8 cellular contexts compared by ENCODE assay signal in the genomic region with DNA sequence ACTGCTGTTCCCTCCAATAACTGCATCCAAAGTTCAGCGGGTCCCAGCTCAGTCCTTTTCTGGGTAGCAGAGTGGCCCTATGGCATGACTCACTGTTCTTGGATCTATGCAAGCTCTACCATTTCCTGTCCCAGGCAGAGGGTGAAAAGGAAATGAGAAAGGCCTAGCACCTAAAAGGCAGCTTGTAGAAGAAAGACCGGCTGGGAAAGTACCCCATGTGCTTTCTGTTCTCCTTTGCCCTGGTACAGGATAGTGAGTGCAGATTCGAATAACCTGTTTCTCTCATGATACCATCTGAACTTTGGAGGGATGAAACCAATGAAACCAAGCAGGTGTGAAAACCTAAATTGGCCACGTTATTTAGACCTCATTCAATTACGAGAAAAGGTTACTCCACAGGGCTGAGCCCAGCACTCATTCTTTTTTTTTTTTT. TPM values are rescaled to one million over a fixed set of nuclear protein-coding genes. Genes with fewer than 3 reads are reported as not detected.
DNase-seq lines count a peak whose midpoint lies in the region; ATAC-seq, FAIRE-seq and TF ChIP-seq lines count a peak whose summit lies in the region.

No MANE protein-coding gene starts in this region.

- H3K4me3 ChIP-seq in endothelial cell of umbilical vein (replicated peaks in 1 of 3; ENCODE audit: insufficient read depth in 1 of 3, low read depth in 1 of 3, low read length in 3 of 3): no peak overlapping the region

- no peaks in the 10 kb centered on the region for H4K20me1 ChIP-seq in endothelial cell of umbilical vein (replicated peaks; ENCODE audit: control insufficient read depth, extremely low read depth, insufficient read depth, low read length)

- H2AFZ ChIP-seq in endothelial cell of umbilical vein (ENCODE audit: low read depth, low read length): no peak overlapping the region

- CTCF ChIA-PET in endothelial cell of umbilical vein (lab: Charles Lee): interaction anchor here (1.0 to 1.3 kb wide), 5 partner anchors 8 to 28 kb away, joined by 3 to 6 read pairs (median 3); no protein-coding TSS in a partner anchor

- no peak for TF ChIP-seq POLR2A in endothelial cell of umbilical vein (IDR thresholded peaks at IDR 0.05; ENCODE audit: low read depth, low read length)

- no peaks in the 10 kb centered on the region for H3K9me1 ChIP-seq in endothelial cell of umbilical vein (replicated peaks; ENCODE audit: control insufficient read depth, extremely low read depth, insufficient read depth, low read length)

- H3K9me3 ChIP-seq in endothelial cell of umbilical vein (replicated peaks; ENCODE audit: control insufficient read depth, insufficient read depth, low read length): no peaks in the 10 kb centered on the region

- peak; percentile 88 for ATAC-seq in GM21360 (IDR thresholded peaks at IDR 0.05; ENCODE audit: unreplicated experiment)
- ATAC-seq in HG03558 (IDR thresholded peaks at IDR 0.05; ENCODE audit: extremely low read depth, unreplicated experiment): peak; percentile 80

- peaks cover 9% of the 10 kb centered on the region for H3K4me1 ChIP-seq in endothelial cell of umbilical vein (ENCODE audit: control insufficient read depth, extremely low read depth, insufficient read depth, low read length)

- TF ChIP-seq CTCF in endothelial cell of umbilical vein (IDR thresholded peaks at IDR 0.05; ENCODE audit: extremely low read depth in 1 of 2, insufficient read depth in 1 of 2, low read depth in 1 of 2, low read length in 2 of 2): no peak

- POLR2A ChIA-PET in endothelial cell of umbilical vein (lab: Charles Lee): interaction anchor here (1.1 kb wide), 1 partner anchor 43 kb away, joined by 3 read pairs; no protein-coding TSS in a partner anchor

- BruUV-seq in endothelial cell of umbilical vein (replicated peaks; lab: Mats Ljungman, UMichigan): no TSS peak

- H3K27ac ChIP-seq in endothelial cell of umbilical vein (ENCODE audit: insufficient read depth, low read depth, low read length): peak overlapping the region; percentile 12

- no peak overlapping the region for H3K9ac ChIP-seq in endothelial cell of umbilical vein (replicated peaks; ENCODE audit: extremely low read depth, insufficient read depth, low read length)

- no peaks in the 10 kb centered on the region for H3K27me3 ChIP-seq in endothelial cell of umbilical vein (ENCODE audit: control insufficient read depth in 2 of 2, insufficient read depth in 2 of 2, low read length in 2 of 2)

- H3K4me2 ChIP-seq in endothelial cell of umbilical vein (ENCODE audit: insufficient read depth, low read length): peak overlapping the region; percentile 21

- no peaks in the 10 kb centered on the region for H3K79me2 ChIP-seq in endothelial cell of umbilical vein (ENCODE audit: control insufficient read depth, insufficient read depth, low read length)

- intact Hi-C loops in endothelial cell of umbilical vein (cut with micrococcal nuclease): no loop called here

- DNase-seq in CD1c-positive myeloid dendritic cell (ENCODE audit: extremely low spot score) (peak; percentile 92), endothelial cell of umbilical vein (ENCODE audit: low read depth, low spot score) (peak; percentile 64), cerebellar nuclear complex (lab: John Stamatoyannopoulos, UW) (no peak), SHP77 (lab: John Stamatoyannopoulos, UW) (no peak)
- peak; percentile 50 for DNase-seq in activated CD4-positive, CD25-positive, alpha-beta regulatory T cell treated with anti-CD3 and anti-CD28 coated beads, Interleukin-2, amount 50 U/mL, for 72 hours
- DNase-seq in stimulated activated CD8-positive, alpha-beta memory T cell treated with anti-CD3 and anti-CD28 coated beads, Interleukin-15, amount 100 ng/mL, for 1 hour (ENCODE audit: low read depth): peak; percentile 37

- dilution Hi-C loops in endothelial cell of umbilical vein (cut with MboI; ENCODE audit: extremely low pct_ligation_motif_present, low sequenced_read_pairs): no loop called here

- FAIRE-seq in endothelial cell of umbilical vein (lab: Jason Lieb, UNC): peak; percentile 97

- peaks cover 0 to 9% of the 10 kb centered on the region in 2 experiments for H3K36me3 ChIP-seq in endothelial cell of umbilical vein (ENCODE audit: control insufficient read depth in 2 of 2, extremely low read depth in 1 of 2, insufficient read depth in 2 of 2, low read length in 2 of 2)

TF ChIP-seq in endothelial cell of umbilical vein, 7 proteins besides CTCF, POLR2A, EP300 and RAD21:
- TF ChIP-seq POLR2AphosphoS5 (IDR thresholded peaks at IDR 0.05; ENCODE audit: insufficient read depth, low read depth, low read length) (peak; percentile 22), EZH2 (IDR thresholded peaks at IDR 0.05; ENCODE audit: borderline replicate concordance, low read depth, low read length, severe bottlenecking) (no peak), FOS (IDR thresholded peaks at IDR 0.05; ENCODE audit: borderline replicate concordance, insufficient read depth, low read length) (peak; percentile 67), JUN (IDR thresholded peaks at IDR 0.05; ENCODE audit: borderline replicate concordance, insufficient read depth, insufficient read length, low read depth) (peak; percentile 52)
- TF ChIP-seq, protein P1, sequence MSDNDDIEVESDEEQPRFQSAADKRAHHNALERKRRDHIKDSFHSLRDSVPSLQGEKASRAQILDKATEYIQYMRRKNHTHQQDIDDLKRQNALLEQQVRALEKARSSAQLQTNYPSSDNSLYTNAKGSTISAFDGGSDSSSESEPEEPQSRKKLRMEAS (IDR thresholded peaks at IDR 0.05; ENCODE audit: insufficient read depth, insufficient read length): no peak

RNA-seq across cellular contexts. Expression of a gene that starts 12.7 kb away (rescaled TPM):
- 11.8 and 13.2 TPM in 2 replicates for total RNA-seq in endothelial cell of umbilical vein
- 2.7 TPM in 2 replicates for polyA plus RNA-seq in endothelial cell of umbilical vein
- polyA plus RNA-seq in endothelial cell of umbilical vein (2011; cell fraction: cytosol; rRNA removed): 4.3 and 4.5 TPM in 2 replicates
- polyA plus RNA-seq in endothelial cell of umbilical vein (2011; cell fraction: nucleus; rRNA removed): 2.4 and 3.0 TPM in 2 replicates
- polyA plus RNA-seq in endothelial cell of umbilical vein (2012): 2.5 and 4.2 TPM in 2 replicates
- 6.2 and 7.7 TPM in 2 replicates for polyA minus RNA-seq in endothelial cell of umbilical vein
- 22.3 TPM for polyA minus RNA-seq in endothelial cell of umbilical vein (2011; cell fraction: cytosol; rRNA and poly(A)+ RNA removed)
- polyA minus RNA-seq in endothelial cell of umbilical vein (2011; cell fraction: nucleus; rRNA and poly(A)+ RNA removed): 3.2 and 5.0 TPM in 2 replicates

RNA-seq across cellular contexts. Expression of a gene that starts 15.0 kb away (rescaled TPM):
- 0.22 and 0.37 TPM in 2 replicates for total RNA-seq in endothelial cell of umbilical vein
- 0.10 and 0.19 TPM in 2 replicates for polyA plus RNA-seq in endothelial cell of umbilical vein
- 0.08 and 0.15 TPM in 2 replicates for polyA plus RNA-seq in endothelial cell of umbilical vein (2011; cell fraction: cytosol; rRNA removed)
- polyA plus RNA-seq in endothelial cell of umbilical vein (2011; cell fraction: nucleus; rRNA removed): 0.10 and 0.14 TPM in 2 replicates
- 0.41 TPM in 1 of 2 replicates, not detected in the other for polyA plus RNA-seq in endothelial cell of umbilical vein (2012)
- 0.70 TPM in 1 of 2 replicates, not detected in the other for polyA minus RNA-seq in endothelial cell of umbilical vein
- polyA minus RNA-seq in endothelial cell of umbilical vein (2011; cell fraction: cytosol; rRNA and poly(A)+ RNA removed): 42.4 TPM
- not detected in 2 replicates for polyA minus RNA-seq in endothelial cell of umbilical vein (2011; cell fraction: nucleus; rRNA and poly(A)+ RNA removed)

RNA-seq across cellular contexts. Expression of a gene that starts 42.4 kb away (rescaled TPM):
- 54.0 and 62.2 TPM in 2 replicates for total RNA-seq in endothelial cell of umbilical vein
- 105 and 148 TPM in 2 replicates for polyA plus RNA-seq in endothelial cell of umbilical vein
- polyA plus RNA-seq in endothelial cell of umbilical vein (2011; cell fraction: cytosol; rRNA removed): 58.1 and 73.4 TPM in 2 replicates
- polyA plus RNA-seq in endothelial cell of umbilical vein (2011; cell fraction: nucleus; rRNA removed): 19.0 and 22.6 TPM in 2 replicates
- polyA plus RNA-seq in endothelial cell of umbilical vein (2012): 41.7 and 65.4 TPM in 2 replicates
- 18.8 and 21.5 TPM in 2 replicates for polyA minus RNA-seq in endothelial cell of umbilical vein
- polyA minus RNA-seq in endothelial cell of umbilical vein (2011; cell fraction: cytosol; rRNA and poly(A)+ RNA removed): 52.3 TPM
- 8.3 and 10.8 TPM in 2 replicates for polyA minus RNA-seq in endothelial cell of umbilical vein (2011; cell fraction: nucleus; rRNA and poly(A)+ RNA removed)

RNA-seq across cellular contexts. Expression of a gene that starts 42.6 kb away (rescaled TPM):
- 247 and 254 TPM in 2 replicates for total RNA-seq in endothelial cell of umbilical vein
- polyA plus RNA-seq in endothelial cell of umbilical vein: 315 and 359 TPM in 2 replicates
- polyA plus RNA-seq in endothelial cell of umbilical vein (2011; cell fraction: cytosol; rRNA removed): 243 and 274 TPM in 2 replicates
- polyA plus RNA-seq in endothelial cell of umbilical vein (2011; cell fraction: nucleus; rRNA removed): 115 and 129 TPM in 2 replicates
- 230 and 275 TPM in 2 replicates for polyA plus RNA-seq in endothelial cell of umbilical vein (2012)
- polyA minus RNA-seq in endothelial cell of umbilical vein: 113 and 128 TPM in 2 replicates
- polyA minus RNA-seq in endothelial cell of umbilical vein (2011; cell fraction: cytosol; rRNA and poly(A)+ RNA removed): 62.4 TPM
- polyA minus RNA-seq in endothelial cell of umbilical vein (2011; cell fraction: nucleus; rRNA and poly(A)+ RNA removed): 42.9 and 53.8 TPM in 2 replicates

Comparison
In these comparisons a context has a peak if more than half of its experiments do, and no peak if none do; other contexts are left out.
1. DNase-seq: peak in CD1c-positive myeloid dendritic cell (single experiment), activated CD4-positive, CD25-positive, alpha-beta regulatory T cell treated with anti-CD3 and anti-CD28 coated beads, Interleukin-2, amount 50 U/mL, for 72 hours (single experiment), endothelial cell of umbilical vein (single experiment) and stimulated activated CD8-positive, alpha-beta memory T cell treated with anti-CD3 and anti-CD28 coated beads, Interleukin-15, amount 100 ng/mL, for 1 hour (single experiment); none in cerebellar nuclear complex (0 of 2) and SHP77 (0 of 2).